Comparison of ENCODE assay signal across 10 cellular contexts in genomic region chr17:80476877-80477646, GRCh38. TPM values are rescaled to one million over a fixed set of nuclear protein-coding genes. Genes with fewer than 3 reads are reported as not detected.
DNase-seq lines count a peak whose midpoint lies in the region; ATAC-seq, FAIRE-seq and TF ChIP-seq lines count a peak whose summit lies in the region.
"Had no signal": no experiment of that assay in that cellular context is flagged by ENCODE, and none has a peak within 500 bp of the region (broad histone marks: within the 10 kb centered on the region; RNA-seq: fewer than 3 reads in every experiment).

No MANE protein-coding gene starts in this region.

- no peak overlapping the region for H3K27ac ChIP-seq in SK-N-MC
- H3K27ac ChIP-seq in lower lobe of right lung, result no peak overlapping the region

- no peaks in the 10 kb centered on the region for H3K36me3 Mint-ChIP-seq in T-helper 2 cell treated with Interferon-gamma antibody and Interleukin-4, amounts not matched to agents 5 μg/mL and 100 μg/mL, for 36 hours (ENCODE audit: low read depth)
- peaks cover 0 to 5% (median 0%) of the 10 kb centered on the region in 3 donors for H3K36me3 Mint-ChIP-seq in naive thymus-derived CD8-positive, alpha-beta T cell

- H3K4me3 Mint-ChIP-seq in T-helper 2 cell treated with Interferon-gamma antibody and Interleukin-4, amounts not matched to agents 5 μg/mL and 100 μg/mL, for 36 hours, result no peak overlapping the region
- H3K4me3 Mint-ChIP-seq in naive thymus-derived CD8-positive, alpha-beta T cell, result peak overlapping the region in 2 of 10 donors; percentile 40 to 41

- no peak for TF ChIP-seq POLR2A in GM12891 (IDR thresholded peaks at IDR 0.05; ENCODE audit: low read depth, low read length)

- peaks cover 95% of the 10 kb centered on the region for H3K27me3 ChIP-seq in lower lobe of right lung (ENCODE audit: low read depth)

- H3K27ac Mint-ChIP-seq in T-helper 2 cell treated with Interferon-gamma antibody and Interleukin-4, amounts not matched to agents 5 μg/mL and 100 μg/mL, for 36 hours, result no peak overlapping the region
- H3K27ac Mint-ChIP-seq in naive thymus-derived CD8-positive, alpha-beta T cell, result no peak overlapping the region
- H3K27ac Mint-ChIP-seq: dendritic cell treated with granulocyte-macrophage colony-stimulating factor and Interleukin-4, amounts not matched to agents 40 ng/mL and 50 ng/mL, for 4 days had no signal

- no peaks in the 10 kb centered on the region for H3K9me3 Mint-ChIP-seq in T-helper 2 cell treated with Interferon-gamma antibody and Interleukin-4, amounts not matched to agents 5 μg/mL and 100 μg/mL, for 36 hours
- H3K9me3 Mint-ChIP-seq in naive thymus-derived CD8-positive, alpha-beta T cell, result no peaks in the 10 kb centered on the region
- H3K9me3 Mint-ChIP-seq: dendritic cell treated with granulocyte-macrophage colony-stimulating factor and Interleukin-4, amounts not matched to agents 40 ng/mL and 50 ng/mL, for 4 days had no signal

- TF ChIP-seq CTCF in lower lobe of right lung (IDR thresholded peaks at IDR 0.05), result no peak

- POLR2A ChIA-PET in naive thymus-derived CD8-positive, alpha-beta T cell (lab: Charles Lee), result interaction anchor here (0.5 to 2.6 kb wide), 2 partner anchors 22 to 356 kb away, joined by 3 to 15 read pairs; no protein-coding TSS in a partner anchor

- no peaks in the 10 kb centered on the region for H3K9me3 ChIP-seq in SK-N-MC (ENCODE audit: low read depth, low read length)
- no peaks in the 10 kb centered on the region for H3K9me3 ChIP-seq in lower lobe of right lung

- no peak for FAIRE-seq in GM12891 (lab: Jason Lieb, UNC)

- DNase-seq in AG20443 (ENCODE audit: low spot score) (peak; percentile 32), DMS153 treated with DMSO at 0.1 percent for 48 hours (lab: John Stamatoyannopoulos, UW; ENCODE audit: unreplicated experiment) (peak; percentile 28), SK-N-MC (ENCODE audit: low read depth, low spot score) (no peak), lower lobe of right lung (no peak), NAMALWA (ENCODE audit: low spot score) (no peak), GM12891 (ENCODE audit: insufficient read length, low spot score) (no peak)
- no peak for DNase-seq in T-helper 2 cell treated with Interferon-gamma antibody and Interleukin-4, amounts not matched to agents 5 μg/mL and 100 μg/mL, for 36 hours (ENCODE audit: low spot score)
- no peak for DNase-seq in naive thymus-derived CD8-positive, alpha-beta T cell
- DNase-seq: left cardiac atrium had no signal

- ATAC-seq in lower lobe of right lung, result no peak
- no peak for ATAC-seq in naive thymus-derived CD8-positive, alpha-beta T cell

- H3K4me3 ChIP-seq in SK-N-MC (peak overlapping the region; percentile 49), lower lobe of right lung (peak overlapping the region; percentile 42)

- intact Hi-C loops in lower lobe of right lung (cut with DNase I), result no loop called here

- H3K36me3 ChIP-seq in SK-N-MC (ENCODE audit: insufficient read depth, low read length), result no peaks in the 10 kb centered on the region
- no peaks in the 10 kb centered on the region for H3K36me3 ChIP-seq in lower lobe of right lung

- H3K27me3 Mint-ChIP-seq in T-helper 2 cell treated with Interferon-gamma antibody and Interleukin-4, amounts not matched to agents 5 μg/mL and 100 μg/mL, for 36 hours (ENCODE audit: low read depth), result peaks cover 62% of the 10 kb centered on the region
- H3K27me3 Mint-ChIP-seq in naive thymus-derived CD8-positive, alpha-beta T cell, result peaks cover 22 to 69% (median 40%) of the 10 kb centered on the region in 5 donors

- H3K4me1 Mint-ChIP-seq in T-helper 2 cell treated with Interferon-gamma antibody and Interleukin-4, amounts not matched to agents 5 μg/mL and 100 μg/mL, for 36 hours (ENCODE audit: low read depth), result peaks cover 15% of the 10 kb centered on the region
- H3K4me1 Mint-ChIP-seq in naive thymus-derived CD8-positive, alpha-beta T cell, result peaks cover 13 to 30% (median 27%) of the 10 kb centered on the region in 4 donors

- no peak overlapping the region for H3K9ac ChIP-seq in SK-N-MC (ENCODE audit: insufficient read length)

- H3K4me1 ChIP-seq in lower lobe of right lung, result peaks cover 46% of the 10 kb centered on the region

TF ChIP-seq in GM12891, 5 proteins besides CTCF, POLR2A, EP300 and RAD21:
- no peak for TF ChIP-seq TAF1 (IDR thresholded peaks at IDR 0.05; ENCODE audit: low read depth, low read length)

RNA-seq across cellular contexts. Expression of gene NPTX1, which starts 0.7 kb away (rescaled TPM):
- total RNA-seq in lower lobe of right lung, result 2.1 TPM
- 0.05 TPM for polyA plus RNA-seq in GM12891 (2012; ENCODE audit: low read depth, missing spikeins)
- total RNA-seq in naive thymus-derived CD8-positive, alpha-beta T cell, result not detected
- polyA plus RNA-seq in naive thymus-derived CD8-positive, alpha-beta T cell, result not detected
- total RNA-seq: left cardiac atrium had no signal

Comparison
In these comparisons a context has a peak if more than half of its experiments do, and no peak if none do; other contexts are left out.
1. DNase-seq: peak in AG20443 (single experiment) and DMS153 treated with DMSO at 0.1 percent for 48 hours (single experiment); none in SK-N-MC (single experiment), lower lobe of right lung (single experiment), NAMALWA (single experiment), GM12891 (single experiment), T-helper 2 cell treated with Interferon-gamma antibody and Interleukin-4, amounts not matched to agents 5 μg/mL and 100 μg/mL, for 36 hours (single experiment) and naive thymus-derived CD8-positive, alpha-beta T cell (0 of 10).